14 cellular contexts compared by ENCODE assay signal in the genomic region with DNA sequence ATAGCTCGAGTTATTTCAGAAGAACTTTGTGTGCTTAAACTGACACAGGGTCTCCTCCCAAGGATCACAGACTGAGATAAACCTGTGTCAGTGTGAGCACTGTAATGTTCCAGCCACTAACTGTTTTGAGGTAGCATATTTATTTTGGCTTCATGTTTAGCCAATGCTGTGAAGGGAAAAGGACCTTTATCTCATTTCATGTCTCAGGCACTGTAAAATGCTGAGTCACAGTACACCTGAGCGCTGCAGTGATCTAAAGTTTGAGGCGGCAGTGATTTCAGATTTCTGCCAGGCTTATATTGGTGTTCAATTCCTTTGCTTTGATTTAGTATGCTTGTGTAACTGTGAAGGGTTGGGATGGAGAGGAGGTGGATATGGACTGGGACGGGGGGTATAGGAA. TPM values are rescaled to one million over a fixed set of nuclear protein-coding genes. Genes with fewer than 3 reads are reported as not detected.
DNase-seq lines count a peak whose midpoint lies in the region; ATAC-seq and TF ChIP-seq lines count a peak whose summit lies in the region.
"Had no signal": no experiment of that assay in that cellular context is flagged by ENCODE, and none has a peak within 500 bp of the region (broad histone marks: within the 10 kb centered on the region; RNA-seq: fewer than 3 reads in every experiment).

No MANE protein-coding gene starts in this region.

- peak overlapping the region; percentile 7; the same call in 1 of the 2 replicates for H3K4me2 ChIP-seq in GM23338

- no peak for DNase-seq in CD4-positive, alpha-beta memory T cell
- DNase-seq in GM23338 (ENCODE audit: low spot score) (no peak), mucosa of descending colon (peak in 1 of 3 donors; percentile 21), heart right ventricle (no peak), dorsolateral prefrontal cortex (no peak), NCI-H1694 (lab: John Stamatoyannopoulos, UW) (no peak)
- DNase-seq in activated T-helper 1 cell treated with anti-CD3 and anti-CD28 coated beads, Interleukin-12 subunit alpha, Interleukin-12 subunit beta, Interleukin-2, Interleukin-4 antibody, amounts not matched to agents 30 ng/mL and 10 ng/mL and 1 ng/mL, durations not matched to agents 14 hours and 24 hours and 36 hours (ENCODE audit: low spot score): no peak
- DNase-seq: activated effector memory CD4-positive, alpha-beta T cell treated with Interleukin-2 at 50 U/mL for 16 hours; NCI-H1105 treated with DMSO at 0.1 percent for 48 hours; NCI-H524 treated with DMSO at 0.1 percent for 48 hours; SHP77 treated with DMSO at 0.1 percent for 48 hours; stimulated activated CD4-positive, alpha-beta T cell treated with anti-CD3 and anti-CD28 coated beads, Interleukin-4, amount 100 ng/mL, for 24 hours had no signal

- peaks cover 34% of the 10 kb centered on the region for H3K4me1 ChIP-seq in CD4-positive, alpha-beta memory T cell (ENCODE audit: insufficient read depth, low read length)
- H3K4me1 ChIP-seq in GM23338 (ENCODE audit: insufficient read depth) (peaks cover 19% of the 10 kb centered on the region; the same call in 1 of the 2 replicates), mucosa of descending colon (ENCODE audit: low read depth) (peaks cover 7% of the 10 kb centered on the region), heart right ventricle (peaks cover 2 to 25% (median 18%) of the 10 kb centered on the region in 9 donors)

- H4K20me1 ChIP-seq in GM23338 (replicated peaks; ENCODE audit: insufficient read depth): 0 out of 2 replicates have a peak, but pooled peaks cover 4% of the 10 kb centered on the region

- intact Hi-C loops in CD4-positive, alpha-beta memory T cell (cut with micrococcal nuclease): no loop called here
- intact Hi-C loops in activated T-helper 1 cell treated with anti-CD3 and anti-CD28 coated beads, Interleukin-12 subunit alpha, Interleukin-12 subunit beta, Interleukin-2, Interleukin-4 antibody, amounts not matched to agents 30 ng/mL and 10 ng/mL and 1 ng/mL, durations not matched to agents 14 hours and 24 hours and 36 hours (cut with micrococcal nuclease): loop anchor here (1.0 to 10.0 kb wide), 3 partner anchors 167 to 1408 kb away; partner anchors contain the start of genes NETO2 and SIAH1
- intact Hi-C loops in mucosa of descending colon (cut with DNase I, micrococcal nuclease): no loop called here
- intact Hi-C loops in heart right ventricle (cut with DNase I): loop anchor here in 1 of 10 donors (10.0 kb wide), 1 partner anchor 58 kb away; no protein-coding TSS in a partner anchor
- intact Hi-C loops in dorsolateral prefrontal cortex (cut with DNase I): no loop called here

- peak overlapping the region; percentile 44 for H2AFZ ChIP-seq in GM23338

- peak overlapping the region; percentile 3 for H3K27ac ChIP-seq in CD4-positive, alpha-beta memory T cell (ENCODE audit: low read depth, low read length)
- H3K27ac ChIP-seq in GM23338 (ENCODE audit: low read depth) (no peak overlapping the region), heart right ventricle (no peak overlapping the region), dorsolateral prefrontal cortex (peak overlapping the region in 6 of 59 donors; percentile 1 to 52 (median 27))
- H3K27ac ChIP-seq: esophagus muscularis mucosa had no signal

- CTCF ChIA-PET in CD4-positive, alpha-beta memory T cell (lab: Charles Lee; ENCODE audit: partially characterized antibody): no interaction called here

- H3K9me2 ChIP-seq in GM23338 (ENCODE audit: insufficient read depth): no peaks in the 10 kb centered on the region

- peaks cover 3 to 10% of the 10 kb centered on the region in 2 donors for H3K36me3 Mint-ChIP-seq in CD4-positive, alpha-beta memory T cell
- peaks cover 10% of the 10 kb centered on the region for H3K36me3 Mint-ChIP-seq in GM23338 (ENCODE audit: low read depth)
- H3K36me3 Mint-ChIP-seq in activated T-helper 1 cell treated with anti-CD3 and anti-CD28 coated beads, Interleukin-12 subunit alpha, Interleukin-12 subunit beta, Interleukin-2, Interleukin-4 antibody, amounts not matched to agents 30 ng/mL and 10 ng/mL and 1 ng/mL, durations not matched to agents 14 hours and 24 hours and 36 hours (ENCODE audit: low read depth): peaks cover 11% of the 10 kb centered on the region

- H3K36me3 ChIP-seq in CD4-positive, alpha-beta memory T cell (ENCODE audit: insufficient read depth, low read length): no peaks in the 10 kb centered on the region
- H3K36me3 ChIP-seq in GM23338 (ENCODE audit: insufficient read depth) (peaks cover 1% of the 10 kb centered on the region; the same call in 1 of the 2 replicates), mucosa of descending colon (ENCODE audit: low read depth) (no peaks in the 10 kb centered on the region), heart right ventricle (peaks cover 0 to 5% (median 0%) of the 10 kb centered on the region in 9 donors)

- peak overlapping the region in 2 of 8 donors; percentile 4 to 30 for H3K4me3 Mint-ChIP-seq in CD4-positive, alpha-beta memory T cell
- H3K4me3 Mint-ChIP-seq in GM23338: no peak overlapping the region
- no peak overlapping the region for H3K4me3 Mint-ChIP-seq in activated T-helper 1 cell treated with anti-CD3 and anti-CD28 coated beads, Interleukin-12 subunit alpha, Interleukin-12 subunit beta, Interleukin-2, Interleukin-4 antibody, amounts not matched to agents 30 ng/mL and 10 ng/mL and 1 ng/mL, durations not matched to agents 14 hours and 24 hours and 36 hours

- H3K27me3 Mint-ChIP-seq in CD4-positive, alpha-beta memory T cell: no peaks in the 10 kb centered on the region
- peaks cover 10% of the 10 kb centered on the region for H3K27me3 Mint-ChIP-seq in GM23338 (ENCODE audit: insufficient read depth, low read depth, poor library complexity)
- no peaks in the 10 kb centered on the region for H3K27me3 Mint-ChIP-seq in activated T-helper 1 cell treated with anti-CD3 and anti-CD28 coated beads, Interleukin-12 subunit alpha, Interleukin-12 subunit beta, Interleukin-2, Interleukin-4 antibody, amounts not matched to agents 30 ng/mL and 10 ng/mL and 1 ng/mL, durations not matched to agents 14 hours and 24 hours and 36 hours (ENCODE audit: insufficient read depth)

- H3K79me2 ChIP-seq in GM23338 (replicated peaks; ENCODE audit: insufficient read depth): peaks cover 15% of the 10 kb centered on the region

- no peak for ATAC-seq in GM23338
- ATAC-seq in mucosa of descending colon: peak; percentile 18
- ATAC-seq in heart right ventricle: no peak
- ATAC-seq in GM21576 (IDR thresholded peaks at IDR 0.05; ENCODE audit: unreplicated experiment): no peak

- H3F3A ChIP-seq in GM23338 (replicated peaks; ENCODE audit: low read depth): 0 out of 2 replicates have a peak, but pooled peaks cover 3% of the 10 kb centered on the region

- POLR2A ChIA-PET in CD4-positive, alpha-beta memory T cell (lab: Charles Lee; ENCODE audit: partially characterized antibody): no interaction called here

- H3K9me3 ChIP-seq in CD4-positive, alpha-beta memory T cell (ENCODE audit: control insufficient read depth in 1 of 2, low read length in 2 of 2): no peaks in the 10 kb centered on the region
- H3K9me3 ChIP-seq in mucosa of descending colon (no peaks in the 10 kb centered on the region), heart right ventricle (no peaks in the 10 kb centered on the region)
- H3K9me3 ChIP-seq: esophagus muscularis mucosa had no signal

- H3K27ac Mint-ChIP-seq in CD4-positive, alpha-beta memory T cell: peak overlapping the region; percentile 74 to 93 (median 90)
- H3K27ac Mint-ChIP-seq in GM23338: peak overlapping the region; percentile 89
- H3K27ac Mint-ChIP-seq in activated T-helper 1 cell treated with anti-CD3 and anti-CD28 coated beads, Interleukin-12 subunit alpha, Interleukin-12 subunit beta, Interleukin-2, Interleukin-4 antibody, amounts not matched to agents 30 ng/mL and 10 ng/mL and 1 ng/mL, durations not matched to agents 14 hours and 24 hours and 36 hours: peak overlapping the region; percentile 89

- peaks cover 24 to 45% (median 37%) of the 10 kb centered on the region in 4 donors for H3K4me1 Mint-ChIP-seq in CD4-positive, alpha-beta memory T cell
- peaks cover 26% of the 10 kb centered on the region for H3K4me1 Mint-ChIP-seq in GM23338
- peaks cover 31% of the 10 kb centered on the region for H3K4me1 Mint-ChIP-seq in activated T-helper 1 cell treated with anti-CD3 and anti-CD28 coated beads, Interleukin-12 subunit alpha, Interleukin-12 subunit beta, Interleukin-2, Interleukin-4 antibody, amounts not matched to agents 30 ng/mL and 10 ng/mL and 1 ng/mL, durations not matched to agents 14 hours and 24 hours and 36 hours (ENCODE audit: low read depth)

- H3K27me3 ChIP-seq in CD4-positive, alpha-beta memory T cell (ENCODE audit: insufficient read depth, low read length): no peaks in the 10 kb centered on the region
- H3K27me3 ChIP-seq in GM23338 (ENCODE audit: insufficient read depth) (no peaks in the 10 kb centered on the region), heart right ventricle (no peaks in the 10 kb centered on the region), dorsolateral prefrontal cortex (no peaks in the 10 kb centered on the region)
- H3K27me3 ChIP-seq: esophagus muscularis mucosa had no signal

- H3K9me3 Mint-ChIP-seq in CD4-positive, alpha-beta memory T cell: no peaks in the 10 kb centered on the region
- no peaks in the 10 kb centered on the region for H3K9me3 Mint-ChIP-seq in GM23338
- no peaks in the 10 kb centered on the region for H3K9me3 Mint-ChIP-seq in activated T-helper 1 cell treated with anti-CD3 and anti-CD28 coated beads, Interleukin-12 subunit alpha, Interleukin-12 subunit beta, Interleukin-2, Interleukin-4 antibody, amounts not matched to agents 30 ng/mL and 10 ng/mL and 1 ng/mL, durations not matched to agents 14 hours and 24 hours and 36 hours

- no peak overlapping the region for H3K4me3 ChIP-seq in CD4-positive, alpha-beta memory T cell (ENCODE audit: low read length in 2 of 2)
- H3K4me3 ChIP-seq in GM23338 (no peak overlapping the region), mucosa of descending colon (no peak overlapping the region), heart right ventricle (no peak overlapping the region), dorsolateral prefrontal cortex (no peak overlapping the region)
- H3K4me3 ChIP-seq: esophagus muscularis mucosa had no signal

- TF ChIP-seq CTCF in GM23338 (conservative IDR thresholded peaks at IDR 0.05; ENCODE audit: low read depth in 2 of 2) (no peak), mucosa of descending colon (IDR thresholded peaks at IDR 0.05) (no peak), heart right ventricle (IDR thresholded peaks at IDR 0.05) (no peak), dorsolateral prefrontal cortex (IDR thresholded peaks at IDR 0.05 in 54 of 56, conservative IDR thresholded peaks at IDR 0.05 in 2 of 56; ENCODE audit: low read depth in 1 of 56, partially characterized antibody in 56 of 56) (no peak)

- WGBS in heart right ventricle, 2 donors: 86 to 87% methylated on average over 4 of the region's 4 CpGs

RNA-seq across cellular contexts. Expression of gene DNAJA2, which starts 3.1 kb away (rescaled TPM):
- total RNA-seq in CD4-positive, alpha-beta memory T cell: 10 to 100 TPM; 73.2 to 79.5 TPM
- 10 to 100 TPM; 79.2 to 95.6 TPM for polyA plus RNA-seq in CD4-positive, alpha-beta memory T cell
- 94.5 and 99.2 TPM in 2 replicates for total RNA-seq in GM23338 (2014; rRNA removed; shearing (Covaris generic))
- polyA plus RNA-seq in GM23338 (2016; fragmentation: Nextera tagmentation; extraction: Ambion mirVana) (79.2 and 101 TPM in 2 replicates), heart right ventricle (10 to 100 TPM; 47.3 to 52.6 TPM)
- 83.6 and 86.3 TPM in 2 replicates for total RNA-seq in activated T-helper 1 cell treated with anti-CD3 and anti-CD28 coated beads, Interleukin-12 subunit alpha, Interleukin-12 subunit beta, Interleukin-2, Interleukin-4 antibody, amounts not matched to agents 30 ng/mL and 10 ng/mL and 1 ng/mL, durations not matched to agents 14 hours and 24 hours and 36 hours
- total RNA-seq in mucosa of descending colon (10 to 100 TPM; 55.5 to 74.7 (median 59.6) TPM), heart right ventricle (100 to 1,000 TPM in 1 of 10 donors, 10 to 100 TPM in 9; 74.8 to 107 (median 92.3) TPM), dorsolateral prefrontal cortex (100 to 1,000 TPM in 6 of 120 experiments, 10 to 100 TPM in 114; 40.9 to 103 (median 76.2) TPM)
